Comparison of ENCODE assay signal across 1 cellular context in the genomic region with DNA sequence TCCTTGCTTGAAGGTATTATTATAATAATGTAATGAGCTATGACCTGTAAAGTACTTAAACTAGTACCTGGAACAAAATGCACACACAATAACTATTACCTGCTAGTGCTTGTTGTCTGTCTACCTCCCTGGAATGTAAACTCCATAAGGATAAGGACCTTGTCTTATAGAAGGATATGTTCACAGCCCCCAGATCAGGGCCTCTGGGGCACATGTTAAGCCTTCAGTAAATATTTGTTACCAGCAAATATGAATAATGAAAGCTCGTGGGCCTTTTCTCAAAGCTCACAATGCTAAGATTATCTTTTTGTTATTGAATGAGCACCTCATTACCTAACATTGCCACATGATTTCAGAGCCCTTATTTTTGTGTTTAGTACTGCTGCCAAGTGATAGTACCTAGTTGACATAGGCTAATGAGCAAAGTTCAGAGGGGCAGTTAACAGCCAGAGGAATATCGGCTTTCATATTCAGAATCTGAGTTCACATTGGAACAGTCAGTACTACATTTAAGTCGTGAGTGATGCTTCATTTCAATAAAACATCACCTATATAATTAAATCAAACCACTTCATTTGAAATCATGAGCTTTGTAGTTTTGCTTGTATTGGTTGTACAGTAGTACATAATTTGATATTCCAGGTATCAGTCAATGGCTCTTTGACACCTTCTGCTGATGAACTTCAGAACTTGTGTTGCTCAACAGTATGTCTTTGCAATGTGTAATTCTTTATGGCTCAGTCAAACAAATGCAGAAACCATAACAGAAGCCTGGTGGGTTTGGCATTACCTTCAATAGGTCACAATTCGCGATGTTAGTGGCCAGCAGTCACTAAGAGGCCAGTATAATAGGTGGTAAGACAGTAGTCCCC.
TF ChIP-seq lines count a peak whose summit lies in the region.

No MANE protein-coding gene starts in this region.

TF ChIP-seq in HepG2, 621 proteins besides CTCF, POLR2A, EP300 and RAD21 (continued from another document):
- TF ChIP-seq HNF4A (CRISPR knock-in tag; IDR thresholded peaks at IDR 0.05), result peak; percentile 89
- TF ChIP-seq AGO1 (IDR thresholded peaks at IDR 0.05; ENCODE audit: low read depth, low read length, poor library complexity, severe bottlenecking), result no peak
- TF ChIP-seq ZNF17 (CRISPR knock-in tag; IDR thresholded peaks at IDR 0.05), result no peak
- no peak for TF ChIP-seq ZNF570 (CRISPR knock-in tag; IDR thresholded peaks at IDR 0.05; ENCODE audit: borderline replicate concordance)
- TF ChIP-seq TOE1 (CRISPR knock-in tag; IDR thresholded peaks at IDR 0.05), result peak; percentile 90
- peak; percentile 66; the same call in 1 of the 2 replicates for TF ChIP-seq MBD4 (IDR thresholded peaks at IDR 0.05; ENCODE audit: borderline replicate concordance, low read length)
- peak; percentile 75; the same call in 1 of the 2 replicates for TF ChIP-seq ZNF124 (CRISPR knock-in tag; IDR thresholded peaks at IDR 0.05)
- 0 out of 2 replicates have a peak, but pooled peaks have one; percentile 41 for TF ChIP-seq ZNF343 (CRISPR knock-in tag; IDR thresholded peaks at IDR 0.05)
- no peak for TF ChIP-seq ZNF451 (CRISPR knock-in tag; IDR thresholded peaks at IDR 0.05)
- peak; percentile 32; the same call in 1 of the 2 replicates for TF ChIP-seq IRX3 (CRISPR knock-in tag; IDR thresholded peaks at IDR 0.05; ENCODE audit: borderline replicate concordance, low read depth)
- TF ChIP-seq, protein P1, sequence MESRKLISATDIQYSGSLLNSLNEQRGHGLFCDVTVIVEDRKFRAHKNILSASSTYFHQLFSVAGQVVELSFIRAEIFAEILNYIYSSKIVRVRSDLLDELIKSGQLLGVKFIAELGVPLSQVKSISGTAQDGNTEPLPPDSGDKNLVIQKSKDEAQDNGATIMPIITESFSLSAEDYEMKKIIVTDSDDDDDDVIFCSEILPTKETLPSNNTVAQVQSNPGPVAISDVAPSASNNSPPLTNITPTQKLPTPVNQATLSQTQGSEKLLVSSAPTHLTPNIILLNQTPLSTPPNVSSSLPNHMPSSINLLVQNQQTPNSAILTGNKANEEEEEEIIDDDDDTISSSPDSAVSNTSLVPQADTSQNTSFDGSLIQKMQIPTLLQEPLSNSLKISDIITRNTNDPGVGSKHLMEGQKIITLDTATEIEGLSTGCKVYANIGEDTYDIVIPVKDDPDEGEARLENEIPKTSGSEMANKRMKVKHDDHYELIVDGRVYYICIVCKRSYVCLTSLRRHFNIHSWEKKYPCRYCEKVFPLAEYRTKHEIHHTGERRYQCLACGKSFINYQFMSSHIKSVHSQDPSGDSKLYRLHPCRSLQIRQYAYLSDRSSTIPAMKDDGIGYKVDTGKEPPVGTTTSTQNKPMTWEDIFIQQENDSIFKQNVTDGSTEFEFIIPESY (CRISPR knock-in tag; IDR thresholded peaks at IDR 0.05), result peak; percentile 43; the same call in 1 of the 2 replicates
- TF ChIP-seq, protein P2, sequence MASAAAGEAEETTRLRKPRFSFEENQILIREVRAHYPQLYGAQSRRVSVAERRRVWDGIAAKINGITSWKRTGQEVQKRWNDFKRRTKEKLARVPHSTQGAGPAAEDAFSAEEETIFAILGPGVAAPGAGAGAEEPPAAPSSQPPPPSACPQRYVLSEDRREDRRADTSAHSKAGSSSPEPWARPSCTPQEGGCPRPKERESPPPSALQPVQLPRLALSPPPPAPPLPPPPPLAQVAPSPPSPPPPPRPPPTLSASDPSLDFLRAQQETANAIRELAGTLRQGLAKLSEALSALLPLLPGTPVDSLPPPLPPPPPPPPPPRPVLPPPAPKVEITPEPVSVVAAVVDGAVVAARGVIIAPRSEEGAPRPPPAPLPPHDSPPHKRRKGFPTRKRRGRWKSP (CRISPR knock-in tag; IDR thresholded peaks at IDR 0.05), result peak; percentile 72; the same call in 1 of the 2 replicates
- no peak for TF ChIP-seq NFRKB (IDR thresholded peaks at IDR 0.05)
- TF ChIP-seq, protein P3, sequence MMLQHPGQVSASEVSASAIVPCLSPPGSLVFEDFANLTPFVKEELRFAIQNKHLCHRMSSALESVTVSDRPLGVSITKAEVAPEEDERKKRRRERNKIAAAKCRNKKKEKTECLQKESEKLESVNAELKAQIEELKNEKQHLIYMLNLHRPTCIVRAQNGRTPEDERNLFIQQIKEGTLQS (CRISPR knock-in tag; IDR thresholded peaks at IDR 0.05), result no peak
- peak; percentile 62; the same call in 1 of the 2 replicates for TF ChIP-seq KAT8 (CRISPR knock-in tag; IDR thresholded peaks at IDR 0.05)
- no peak for TF ChIP-seq SUZ12 (IDR thresholded peaks at IDR 0.05; ENCODE audit: low read depth, low read length)
